10 cellular contexts compared by ENCODE assay signal in the genomic region with DNA sequence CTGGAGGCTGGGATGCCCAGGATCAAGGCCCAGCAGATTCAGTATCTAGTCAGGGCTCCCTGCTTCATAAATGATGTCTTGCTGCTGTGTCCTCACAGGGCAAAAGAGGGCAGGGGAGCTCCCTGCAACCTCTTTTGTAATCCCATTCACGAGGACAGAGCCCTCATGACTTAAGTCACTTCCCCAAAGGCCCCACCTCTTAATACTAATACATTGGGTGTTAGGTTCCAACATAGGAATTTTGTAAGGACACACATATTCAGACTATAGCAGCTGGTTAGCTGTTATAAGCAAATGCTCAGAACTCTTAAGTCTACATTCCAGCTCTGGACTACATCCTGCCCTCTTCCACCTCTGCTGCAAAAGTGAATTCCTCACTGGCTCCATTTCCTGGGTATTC.
DNase-seq lines count a peak whose midpoint lies in the region; ATAC-seq, FAIRE-seq and TF ChIP-seq lines count a peak whose summit lies in the region.
"Had no signal": no experiment of that assay in that cellular context is flagged by ENCODE, and none has a peak within 500 bp of the region (broad histone marks: within the 10 kb centered on the region; RNA-seq: fewer than 3 reads in every experiment).

No MANE protein-coding gene starts in this region.

- no peak overlapping the region for H2BK12ac ChIP-seq in trophoblast cell (ENCODE audit: low read length)

- no peak overlapping the region for H3K4me3 ChIP-seq in trophoblast cell (ENCODE audit: low read depth, low read length)

- no peaks in the 10 kb centered on the region for H3K27me3 ChIP-seq in trophoblast cell (ENCODE audit: insufficient read depth, low read length)
- H3K27me3 ChIP-seq: BE2C had no signal

- CTCF ChIA-PET in activated B cell treated with CpG ODN at 0.5 μM for 24 hours (lab: Charles Lee) = interaction anchor here (1.2 to 1.5 kb wide), 3 partner anchors 15 to 90 kb away, joined by 3 to 5 read pairs (median 3); no protein-coding TSS in a partner anchor

- no peaks in the 10 kb centered on the region for H3K27me3 Mint-ChIP-seq in activated T-cell treated with anti-CD3 and anti-CD28 coated beads, Interleukin-2, amount 50 U/mL, for 24 hours
- no peaks in the 10 kb centered on the region for H3K27me3 Mint-ChIP-seq in activated B cell treated with CpG ODN at 0.5 μM for 24 hours

- peaks cover 2% of the 10 kb centered on the region for H3K9me3 ChIP-seq in trophoblast cell (ENCODE audit: insufficient read depth, low read depth, low read length)
- H3K9me3 ChIP-seq: BE2C had no signal

- H2BK120ac ChIP-seq in trophoblast cell (ENCODE audit: insufficient read depth, low read length, poor library complexity) = no peak overlapping the region

- H4K91ac ChIP-seq in trophoblast cell (ENCODE audit: low read depth, low read length) = no peak overlapping the region

- H3K4me1 Mint-ChIP-seq in activated T-cell treated with anti-CD3 and anti-CD28 coated beads, Interleukin-2, amount 50 U/mL, for 24 hours (ENCODE audit: low read depth) = peaks cover 84% of the 10 kb centered on the region
- peaks cover 88% of the 10 kb centered on the region for H3K4me1 Mint-ChIP-seq in activated B cell treated with CpG ODN at 0.5 μM for 24 hours

- H3K18ac ChIP-seq in trophoblast cell (ENCODE audit: low read length) = no peak overlapping the region

- H3K4me3 Mint-ChIP-seq in activated T-cell treated with anti-CD3 and anti-CD28 coated beads, Interleukin-2, amount 50 U/mL, for 24 hours = no peak overlapping the region
- peak overlapping the region; percentile 19 for H3K4me3 Mint-ChIP-seq in activated B cell treated with CpG ODN at 0.5 μM for 24 hours

- ATAC-seq in HG02678 (IDR thresholded peaks at IDR 0.05; ENCODE audit: unreplicated experiment) (peak; percentile 17), activated B cell treated with CpG ODN at 0.5 μM for 24 hours (ENCODE audit: low read depth) (no peak), GM21825 (IDR thresholded peaks at IDR 0.05; ENCODE audit: unreplicated experiment) (no peak)

- POLR2A ChIA-PET in activated B cell treated with CpG ODN at 0.5 μM for 24 hours (lab: Charles Lee) = interaction anchor here (1.2 to 24.3 kb wide), 2 partner anchors 19 to 26 kb away, joined by 3 to 357 read pairs; no protein-coding TSS in a partner anchor

- no peak for FAIRE-seq in D721Med (lab: Jason Lieb, UNC)

- peak overlapping the region; percentile 82 for H3K27ac Mint-ChIP-seq in activated T-cell treated with anti-CD3 and anti-CD28 coated beads, Interleukin-2, amount 50 U/mL, for 24 hours
- H3K27ac Mint-ChIP-seq in activated B cell treated with CpG ODN at 0.5 μM for 24 hours = peak overlapping the region; percentile 73

- no peak overlapping the region for H2AFZ ChIP-seq in trophoblast cell (ENCODE audit: insufficient read depth, low read length, poor library complexity)

- no peak overlapping the region for H3K9ac ChIP-seq in trophoblast cell (ENCODE audit: low read length)

- no peak overlapping the region for H3K4me2 ChIP-seq in trophoblast cell (ENCODE audit: low read length)

- H3K9me3 Mint-ChIP-seq in activated T-cell treated with anti-CD3 and anti-CD28 coated beads, Interleukin-2, amount 50 U/mL, for 24 hours = no peaks in the 10 kb centered on the region
- H3K9me3 Mint-ChIP-seq in activated B cell treated with CpG ODN at 0.5 μM for 24 hours = no peaks in the 10 kb centered on the region

- H3K79me1 ChIP-seq in trophoblast cell (ENCODE audit: low read length) = no peaks in the 10 kb centered on the region

- H2AK5ac ChIP-seq in trophoblast cell (ENCODE audit: low read length) = no peak overlapping the region

- H3K36me3 Mint-ChIP-seq in activated T-cell treated with anti-CD3 and anti-CD28 coated beads, Interleukin-2, amount 50 U/mL, for 24 hours (ENCODE audit: low read depth) = peaks cover 70% of the 10 kb centered on the region
- peaks cover 74% of the 10 kb centered on the region for H3K36me3 Mint-ChIP-seq in activated B cell treated with CpG ODN at 0.5 μM for 24 hours (ENCODE audit: low read depth)

- no peak overlapping the region for H3K23ac ChIP-seq in trophoblast cell (ENCODE audit: low read length)

- DNase-seq in activated T-cell treated with anti-CD3 and anti-CD28 coated beads, Interleukin-2, amount 50 U/mL, for 24 hours = no peak
- no peak for DNase-seq in activated T-cell treated with anti-CD3 and anti-CD28 coated beads for 4 hours
- DNase-seq in activated B cell treated with CpG ODN at 0.5 μM for 24 hours = no peak
- DNase-seq in trophoblast cell = peak; percentile 16 to 24
- DNase-seq in effector CD8-positive, alpha-beta T cell (lab: John Stamatoyannopoulos, UW) = no peak
- DNase-seq in D721Med (ENCODE audit: insufficient read length, low spot score) = no peak
- DNase-seq: BE2C, T-helper 9 cell had no signal

- no peak overlapping the region for H4K8ac ChIP-seq in trophoblast cell (ENCODE audit: low read depth, low read length)

- H2BK5ac ChIP-seq in trophoblast cell (ENCODE audit: low read depth, low read length, poor library complexity) = no peak overlapping the region

- H3K14ac ChIP-seq in trophoblast cell (ENCODE audit: low read length) = no peak overlapping the region

- H3K4ac ChIP-seq in trophoblast cell (ENCODE audit: low read depth, low read length) = no peak overlapping the region

- intact Hi-C loops in activated B cell treated with CpG ODN at 0.5 μM for 24 hours (cut with micrococcal nuclease) = loop anchor here (2.0 to 10.0 kb wide), 2 partner anchors 61 to 215 kb away; no protein-coding TSS in a partner anchor

- no CpG with 5 or more reads among the region's 1 CpG for WGBS in trophoblast cell (ENCODE audit: extremely low coverage, insufficient coverage, insufficient read length)

- H3K79me2 ChIP-seq in trophoblast cell (ENCODE audit: control insufficient read depth, insufficient read depth, low read length, poor library complexity) = no peaks in the 10 kb centered on the region

- TF ChIP-seq CTCF in activated B cell treated with CpG ODN at 0.5 μM for 24 hours (IDR thresholded peaks at IDR 0.05) (no peak), D721Med (IDR thresholded peaks at IDR 0.05; ENCODE audit: insufficient read depth, missing control alignments) (no peak)

- no peak overlapping the region for H4K12ac ChIP-seq in trophoblast cell (ENCODE audit: low read depth, low read length)

- H3K36me3 ChIP-seq in trophoblast cell (ENCODE audit: control insufficient read depth in 1 of 2, insufficient read depth in 2 of 2, low read length in 2 of 2) = no peaks in the 10 kb centered on the region
- H3K36me3 ChIP-seq: BE2C had no signal

- no peak overlapping the region for H3K27ac ChIP-seq in trophoblast cell (ENCODE audit: low read depth, low read length)

- H3K4me1 ChIP-seq in trophoblast cell (ENCODE audit: control insufficient read depth in 1 of 2, insufficient read depth in 2 of 2, low read length in 2 of 2) = peaks cover 2 to 8% of the 10 kb centered on the region in 2 experiments
- H3K4me1 ChIP-seq: BE2C had no signal

Comparison
In these comparisons a context has a peak if more than half of its experiments do, and no peak if none do; other contexts are left out.
1. DNase-seq: peak in trophoblast cell (2 of 2); none in activated T-cell treated with anti-CD3 and anti-CD28 coated beads, Interleukin-2, amount 50 U/mL, for 24 hours (single experiment), activated T-cell treated with anti-CD3 and anti-CD28 coated beads for 4 hours (single experiment), activated B cell treated with CpG ODN at 0.5 μM for 24 hours (single experiment), effector CD8-positive, alpha-beta T cell (single experiment) and D721Med (single experiment).